In genomic region chr7:37352974-37353948, GRCh38 we compare ENCODE assay signal across 8 cellular contexts.
DNase-seq lines count a peak whose midpoint lies in the region; ATAC-seq and TF ChIP-seq lines count a peak whose summit lies in the region.

No MANE protein-coding gene starts in this region.

- H3K9me3 ChIP-seq in right atrium auricular region: no peaks in the 10 kb centered on the region

- H3K4me3 ChIP-seq in right atrium auricular region: peak overlapping the region in 1 of 2 donors; percentile 19

- H3K4me3 Mint-ChIP-seq in mesothelial cell of epicardium: no peak overlapping the region

- peaks cover 18% of the 10 kb centered on the region for H3K4me1 Mint-ChIP-seq in mesothelial cell of epicardium

- peak overlapping the region; percentile 54 to 82 for H3K27ac ChIP-seq in right atrium auricular region

- no peaks in the 10 kb centered on the region for H3K27me3 ChIP-seq in right atrium auricular region

- TF ChIP-seq CTCF in right atrium auricular region (IDR thresholded peaks at IDR 0.05) (no peak), mesothelial cell of epicardium (IDR thresholded peaks at IDR 0.05; ENCODE audit: unreplicated experiment) (no peak)

- no peak overlapping the region for H3K27ac Mint-ChIP-seq in mesothelial cell of epicardium

- DNase-seq in NCI-H146 treated with DMSO at 0.1 percent for 48 hours (lab: John Stamatoyannopoulos, UW; ENCODE audit: unreplicated experiment) (peak; percentile 7), NCI-H146 (lab: John Stamatoyannopoulos, UW) (no peak), NCI-H2107 (lab: John Stamatoyannopoulos, UW) (peak; percentile 21), right atrium auricular region (ENCODE audit: low spot score) (no peak), mesothelial cell of epicardium (ENCODE audit: low spot score in 2 of 2, unreplicated experiment in 2 of 2) (no peak)
- DNase-seq in activated CD8-positive, alpha-beta memory T cell treated with anti-CD3 and anti-CD28 coated beads, Interleukin-2, amount 50 U/mL, for 24 hours (ENCODE audit: extremely low read depth): peak; percentile 34
- DNase-seq in stimulated activated CD8-positive, alpha-beta memory T cell treated with anti-CD3 and anti-CD28 coated beads, Interleukin-12 subunit alpha, Interleukin-12 subunit beta, amount 100 ng/mL, for 1 hour (ENCODE audit: low read depth): peak; percentile 46

- no peaks in the 10 kb centered on the region for H3K9me3 Mint-ChIP-seq in mesothelial cell of epicardium

- ATAC-seq in HG02678 (IDR thresholded peaks at IDR 0.05; ENCODE audit: unreplicated experiment): peak; percentile 62

- H3K36me3 ChIP-seq in right atrium auricular region: no peaks in the 10 kb centered on the region

- peaks cover 0 to 57% of the 10 kb centered on the region in 2 donors for H3K4me1 ChIP-seq in right atrium auricular region

- no peaks in the 10 kb centered on the region for H3K36me3 Mint-ChIP-seq in mesothelial cell of epicardium

- H3K27me3 Mint-ChIP-seq in mesothelial cell of epicardium (ENCODE audit: low read depth): no peaks in the 10 kb centered on the region

Comparison
In these comparisons a context has a peak if more than half of its experiments do, and no peak if none do; other contexts are left out.
1. DNase-seq: peak in NCI-H146 treated with DMSO at 0.1 percent for 48 hours (single experiment), NCI-H2107 (single experiment), activated CD8-positive, alpha-beta memory T cell treated with anti-CD3 and anti-CD28 coated beads, Interleukin-2, amount 50 U/mL, for 24 hours (single experiment) and stimulated activated CD8-positive, alpha-beta memory T cell treated with anti-CD3 and anti-CD28 coated beads, Interleukin-12 subunit alpha, Interleukin-12 subunit beta, amount 100 ng/mL, for 1 hour (single experiment); none in NCI-H146 (single experiment), right atrium auricular region (single experiment) and mesothelial cell of epicardium (0 of 2).